Comparison of ENCODE assay signal across 8 cellular contexts in the genomic region with DNA sequence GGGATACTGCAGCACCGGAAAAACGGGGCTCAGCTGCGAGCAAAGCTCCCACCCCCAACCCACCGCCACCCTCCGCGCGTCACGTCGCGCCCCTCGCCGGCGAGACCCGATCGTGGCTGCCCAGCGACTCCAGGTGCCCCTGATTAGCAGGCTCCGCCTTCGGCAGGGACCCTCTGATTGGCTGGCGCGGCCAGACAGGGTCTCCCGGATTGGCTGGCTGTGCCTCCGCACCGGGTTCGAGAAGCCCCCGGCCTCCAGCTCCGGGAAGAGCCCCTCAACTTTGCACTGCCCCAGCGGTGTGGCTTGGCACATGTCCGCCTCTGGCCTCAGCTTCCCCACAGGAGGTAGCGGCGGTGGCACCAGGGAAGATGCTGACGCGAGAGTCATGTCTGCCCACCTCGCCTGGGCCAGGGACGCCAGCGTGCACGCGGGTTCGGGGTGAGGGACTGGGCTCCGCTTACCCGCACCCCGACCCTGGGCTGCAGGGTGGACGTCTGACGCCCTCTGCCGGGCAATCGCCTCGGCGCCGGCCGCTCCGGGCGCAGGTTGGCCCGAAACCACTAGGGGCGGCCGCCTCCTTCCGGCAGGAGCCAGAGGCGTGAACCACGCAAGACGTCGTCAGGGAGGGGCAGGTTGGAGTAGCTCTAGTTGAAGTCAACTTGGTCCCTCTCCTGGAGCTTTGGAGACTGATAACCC. TPM values are rescaled to one million over a fixed set of nuclear protein-coding genes. Genes with fewer than 3 reads are reported as not detected.
DNase-seq lines count a peak whose midpoint lies in the region; ATAC-seq and TF ChIP-seq lines count a peak whose summit lies in the region.

No MANE protein-coding gene starts in this region.

- ATAC-seq in DND-41 (ENCODE audit: insufficient read depth, low read depth) (peak; percentile 64), GM21717 (IDR thresholded peaks at IDR 0.05; ENCODE audit: unreplicated experiment) (peak; percentile 40)

- H3K9me3 Mint-ChIP-seq in neural progenitor cell: no peaks in the 10 kb centered on the region

- H3K79me2 ChIP-seq in DND-41 (ENCODE audit: insufficient read depth, low read length) (peaks cover 63% of the 10 kb centered on the region), neural progenitor cell (ENCODE audit: low read depth) (peaks cover 32% of the 10 kb centered on the region)

- H3K9ac ChIP-seq in DND-41 (ENCODE audit: low read depth, low read length): peak overlapping the region; percentile 73
- no peak overlapping the region for H3K9ac ChIP-seq in neural progenitor cell
- H3K9ac ChIP-seq in subcutaneous abdominal adipose tissue (ENCODE audit: low read length in 5 of 5): peak overlapping the region in 4 of 5 donors; percentile 43 to 76 (median 64)

- H3K9me3 ChIP-seq in DND-41 (ENCODE audit: insufficient read depth, low read length, severe bottlenecking) (no peaks in the 10 kb centered on the region), neural progenitor cell (ENCODE audit: low read depth) (no peaks in the 10 kb centered on the region), subcutaneous abdominal adipose tissue (ENCODE audit: control insufficient read depth in 5 of 5, low read length in 5 of 5) (no peaks in the 10 kb centered on the region)

- peak overlapping the region; percentile 81 for H3K4me3 Mint-ChIP-seq in neural progenitor cell

- H3K27ac ChIP-seq in DND-41 (ENCODE audit: low read length) (peak overlapping the region; percentile 89), RWPE1 (peak overlapping the region; percentile 100), neural progenitor cell (no peak overlapping the region), subcutaneous abdominal adipose tissue (ENCODE audit: low read depth, low read length) (peak overlapping the region; percentile 100)

- peaks cover 11% of the 10 kb centered on the region for H3K36me3 Mint-ChIP-seq in neural progenitor cell

- DNase-seq in DND-41 (peak; percentile 92), KBM-7 (peak; percentile 99), RWPE1 (ENCODE audit: low spot score) (peak; percentile 85), fibroblast of villous mesenchyme (ENCODE audit: low read depth) (peak; percentile 91), neural progenitor cell (ENCODE audit: low spot score) (peak; percentile 96)
- DNase-seq in activated effector memory CD4-positive, alpha-beta T cell treated with Interleukin-2 at 50 U/mL for 16 hours: peak; percentile 96

- H3K4me1 Mint-ChIP-seq in neural progenitor cell: peaks cover 46% of the 10 kb centered on the region

- H4K20me1 ChIP-seq in DND-41 (ENCODE audit: insufficient read depth, low read length) (peaks cover 41% of the 10 kb centered on the region), neural progenitor cell (ENCODE audit: low read depth) (peaks cover 49% of the 10 kb centered on the region)

- H3K36me3 ChIP-seq in DND-41 (ENCODE audit: insufficient read depth, low read length): peaks cover 31% of the 10 kb centered on the region
- H3K36me3 ChIP-seq in neural progenitor cell: no peaks in the 10 kb centered on the region
- H3K36me3 ChIP-seq in subcutaneous abdominal adipose tissue (ENCODE audit: control insufficient read depth in 5 of 5, insufficient read depth in 5 of 5, low read length in 5 of 5): peaks cover 0 to 17% (median 11%) of the 10 kb centered on the region in 5 donors

- POLR2A ChIA-PET in RWPE1 (lab: Yijun Ruan, JAX; ENCODE audit: low non-redundant PET): interaction anchor here (0.6 to 2.2 kb wide), 3 partner anchors 10 to 18 kb away, joined by 3 to 12 read pairs (median 5); a partner anchor contains a TSS

- CTCF ChIA-PET in RWPE1 (lab: Yijun Ruan, JAX): interaction anchor here (0.5 to 7.9 kb wide), 40 partner anchors 9 to 411 kb away, joined by 3 to 212 read pairs (median 4); a partner anchor contains a TSS

- in situ Hi-C loops in KBM-7 (cut with MboI; ENCODE audit: low pct_unique_long_range_greater_than_20kb, low sequenced_read_pairs): no loop called here

- H2AFZ ChIP-seq in DND-41 (ENCODE audit: low read depth, low read length) (peak overlapping the region; percentile 88), neural progenitor cell (replicated peaks) (no peak overlapping the region)

- peaks cover 59% of the 10 kb centered on the region for H3F3A ChIP-seq in neural progenitor cell (ENCODE audit: low read depth)

- peak overlapping the region; percentile 40 to 81; a peak in 3 of 4 replicates for H3K4me3 ChIP-seq in DND-41 (ENCODE audit: low read depth in 1 of 2, low read length in 2 of 2)
- H3K4me3 ChIP-seq in fibroblast of villous mesenchyme (ENCODE audit: low read depth, low read length): peak overlapping the region; percentile 68
- H3K4me3 ChIP-seq in neural progenitor cell: peak overlapping the region; percentile 56
- H3K4me3 ChIP-seq in subcutaneous abdominal adipose tissue (ENCODE audit: low read depth in 1 of 5, low read length in 5 of 5): peak overlapping the region; percentile 50 to 68 (median 59)

- peak; percentile 99 for TF ChIP-seq CTCF in DND-41 (IDR thresholded peaks at IDR 0.05; ENCODE audit: borderline replicate concordance, extremely low read depth, low read length, poor library complexity, severe bottlenecking)
- TF ChIP-seq CTCF in RWPE1 (conservative IDR thresholded peaks at IDR 0.05; ENCODE audit: low read depth): peak; percentile 98
- peak; percentile 99 for TF ChIP-seq CTCF in fibroblast of villous mesenchyme (IDR thresholded peaks at IDR 0.05; ENCODE audit: insufficient read depth, low read depth, low read length)
- peak; percentile 96 for TF ChIP-seq CTCF in neural progenitor cell (IDR thresholded peaks at IDR 0.05)

- H3K4me1 ChIP-seq in DND-41 (ENCODE audit: insufficient read depth, low read length) (peaks cover 94% of the 10 kb centered on the region), neural progenitor cell (peaks cover 21% of the 10 kb centered on the region), subcutaneous abdominal adipose tissue (ENCODE audit: control insufficient read depth in 5 of 5, insufficient read depth in 5 of 5, low read length in 5 of 5) (peaks cover 15 to 78% (median 76%) of the 10 kb centered on the region in 5 donors)

- H3K27me3 ChIP-seq in DND-41 (ENCODE audit: insufficient read depth, low read length, poor library complexity) (no peaks in the 10 kb centered on the region), neural progenitor cell (peaks cover 16% of the 10 kb centered on the region), subcutaneous abdominal adipose tissue (ENCODE audit: control insufficient read depth in 5 of 5, insufficient read depth in 4 of 5, low read length in 5 of 5) (no peaks in the 10 kb centered on the region)

- H3K27me3 Mint-ChIP-seq in neural progenitor cell (ENCODE audit: insufficient read depth, low read depth): peaks cover 13% of the 10 kb centered on the region

- H3K4me2 ChIP-seq in DND-41 (ENCODE audit: insufficient read depth, low read length) (peak overlapping the region; percentile 99), neural progenitor cell (peak overlapping the region; percentile 96)

- peak overlapping the region; percentile 74 for H3K27ac Mint-ChIP-seq in neural progenitor cell

RNA-seq across cellular contexts. Expression of a gene that starts 0.5 kb away (rescaled TPM):
- total RNA-seq in fibroblast of villous mesenchyme (9.0 and 11.7 TPM in 2 replicates), neural progenitor cell (ENCODE audit: low replicate concordance) (20.1 and 30.8 TPM in 2 replicates)

RNA-seq across cellular contexts. Expression of a gene that starts 9.8 kb away (rescaled TPM):
- total RNA-seq in fibroblast of villous mesenchyme (4.7 and 5.2 TPM in 2 replicates), neural progenitor cell (ENCODE audit: low replicate concordance) (1.8 and 4.4 TPM in 2 replicates)
